Comparison of ENCODE assay signal across 2 cellular contexts in genomic region chr3:197203714-197204146, GRCh38.
TF ChIP-seq lines count a peak whose summit lies in the region.

No MANE protein-coding gene starts in this region.

TF ChIP-seq in WTC11, 78 proteins besides CTCF, POLR2A, EP300 and RAD21:
- no peak for TF ChIP-seq CBFB (CRISPR knock-in tag; IDR thresholded peaks at IDR 0.05; ENCODE audit: low read depth)

TF ChIP-seq in HepG2, 621 proteins besides CTCF, POLR2A, EP300 and RAD21:
- TF ChIP-seq NR2F6 (IDR thresholded peaks at IDR 0.05), result no peak
- no peak for TF ChIP-seq NR2F6 (CRISPR knock-in tag; IDR thresholded peaks at IDR 0.05)
- no peak for TF ChIP-seq ZNF484 (CRISPR knock-in tag; IDR thresholded peaks at IDR 0.05; ENCODE audit: borderline replicate concordance, low read depth)
- no peak for TF ChIP-seq ELK4 (CRISPR knock-in tag; IDR thresholded peaks at IDR 0.05; ENCODE audit: borderline replicate concordance)
- TF ChIP-seq ZNF460 (CRISPR knock-in tag; IDR thresholded peaks at IDR 0.05; ENCODE audit: borderline replicate concordance), result no peak
- no peak for TF ChIP-seq ZNF33B (CRISPR knock-in tag; IDR thresholded peaks at IDR 0.05)
- no peak for TF ChIP-seq GTF3A (CRISPR knock-in tag; conservative IDR thresholded peaks at IDR 0.05)
